Comparison of ENCODE assay signal across 1 cellular context in the genomic region with DNA sequence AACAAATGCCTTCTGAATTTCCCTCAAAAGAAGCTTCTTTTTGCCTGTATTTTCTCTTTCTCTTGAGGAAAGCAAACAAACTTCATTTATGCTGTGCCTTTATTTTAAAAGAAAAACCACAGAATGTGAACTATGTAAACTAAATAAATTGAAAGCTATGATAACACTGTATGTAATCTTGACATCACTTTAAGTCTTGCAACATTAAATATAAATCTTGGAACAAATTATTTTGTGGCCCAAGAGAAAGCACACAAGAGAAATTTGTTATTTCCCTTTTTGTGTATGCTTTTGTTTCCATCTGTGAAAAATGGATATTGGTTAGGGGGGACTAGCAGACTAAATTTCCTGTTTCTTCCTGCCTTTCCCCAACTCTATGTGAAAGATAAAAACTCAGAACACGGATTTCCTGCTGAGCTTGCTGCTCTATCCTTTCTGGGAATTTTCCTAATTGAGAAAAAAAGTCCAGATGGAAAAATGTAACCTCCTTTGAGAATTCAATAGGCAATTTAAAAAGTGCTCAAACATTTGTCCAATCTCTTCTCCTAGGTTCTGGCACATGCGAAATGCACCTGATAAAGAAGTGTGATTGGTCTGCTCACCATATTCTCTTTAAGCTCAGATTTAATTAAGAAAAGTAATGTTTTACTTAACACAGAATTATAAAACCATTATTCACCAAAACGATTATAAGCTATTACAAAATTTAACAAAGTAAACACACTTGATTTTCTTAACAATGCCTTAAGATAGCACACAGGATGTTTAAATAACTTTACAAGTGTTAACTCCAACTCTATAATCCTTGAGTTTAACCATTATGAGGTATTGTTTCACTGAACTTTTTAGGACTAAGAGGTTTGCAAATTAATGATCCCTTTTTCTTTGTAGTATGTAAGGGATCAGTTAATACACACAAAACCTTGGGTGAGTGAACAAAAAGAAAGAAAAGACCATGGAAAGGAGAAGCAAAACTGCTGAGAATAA.
TF ChIP-seq lines count a peak whose summit lies in the region.

No MANE protein-coding gene starts in this region.

TF ChIP-seq in IMR-90, 13 proteins besides CTCF, POLR2A, EP300 and RAD21:
- TF ChIP-seq SMC3 (IDR thresholded peaks at IDR 0.05; ENCODE audit: low read depth, low read length), result no peak
- TF ChIP-seq CEBPB (IDR thresholded peaks at IDR 0.05; ENCODE audit: low read depth, low read length), result peak; percentile 87
